Comparison of ENCODE assay signal across 1 cellular context in the genomic region with DNA sequence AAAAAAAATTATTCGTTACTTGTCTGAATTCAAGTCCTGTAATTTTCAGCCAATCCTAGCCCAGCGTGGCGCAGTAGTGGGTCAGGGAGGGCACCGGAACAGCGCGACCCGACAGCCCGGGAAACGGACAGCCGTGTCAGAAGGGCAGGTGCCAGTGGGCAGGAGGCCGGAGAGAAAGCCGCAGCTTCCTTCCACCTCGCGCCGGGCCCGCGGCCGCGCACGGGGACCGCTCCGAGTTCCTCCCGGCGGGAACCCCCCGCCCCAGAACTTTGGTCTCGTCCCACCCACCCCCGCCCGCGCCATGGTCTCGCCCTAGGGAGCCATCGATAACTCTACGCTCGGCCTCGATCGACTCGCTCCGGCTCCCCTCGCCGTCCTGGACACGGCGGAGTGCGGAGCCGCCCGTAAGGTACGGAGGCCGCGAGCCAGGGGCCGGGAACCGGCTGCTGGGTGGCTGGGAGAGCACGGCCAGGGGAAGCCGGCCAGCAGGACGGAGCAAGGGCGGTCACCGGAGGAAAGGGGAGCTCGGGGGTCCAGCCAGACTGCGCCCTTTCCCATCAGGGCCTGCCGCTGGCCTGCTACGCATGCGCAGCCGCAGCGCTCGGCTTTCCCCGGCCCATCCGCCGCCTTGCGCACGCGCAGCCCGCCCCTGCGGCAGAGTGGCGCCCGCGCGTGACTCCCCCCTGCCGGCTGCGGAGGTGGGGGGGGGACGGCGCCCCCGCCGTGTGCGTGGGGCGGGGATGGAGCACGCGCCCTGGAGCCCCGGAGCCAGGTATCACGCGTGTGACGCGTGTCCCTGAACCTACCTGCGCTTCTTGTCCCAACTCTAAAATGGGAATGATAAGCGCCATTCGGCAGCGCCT.
TF ChIP-seq lines count a peak whose summit lies in the region.

A gene with protein sequence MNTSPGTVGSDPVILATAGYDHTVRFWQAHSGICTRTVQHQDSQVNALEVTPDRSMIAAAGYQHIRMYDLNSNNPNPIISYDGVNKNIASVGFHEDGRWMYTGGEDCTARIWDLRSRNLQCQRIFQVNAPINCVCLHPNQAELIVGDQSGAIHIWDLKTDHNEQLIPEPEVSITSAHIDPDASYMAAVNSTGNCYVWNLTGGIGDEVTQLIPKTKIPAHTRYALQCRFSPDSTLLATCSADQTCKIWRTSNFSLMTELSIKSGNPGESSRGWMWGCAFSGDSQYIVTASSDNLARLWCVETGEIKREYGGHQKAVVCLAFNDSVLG (plus strand): TSS at position 351 of the 863 bp plus-strand sequence. CDS start 632 bp downstream, outside the sequence.

TF ChIP-seq in K562, 482 proteins besides CTCF, POLR2A, EP300 and RAD21 (continued from another document and continues in another):
- TF ChIP-seq, protein P1, sequence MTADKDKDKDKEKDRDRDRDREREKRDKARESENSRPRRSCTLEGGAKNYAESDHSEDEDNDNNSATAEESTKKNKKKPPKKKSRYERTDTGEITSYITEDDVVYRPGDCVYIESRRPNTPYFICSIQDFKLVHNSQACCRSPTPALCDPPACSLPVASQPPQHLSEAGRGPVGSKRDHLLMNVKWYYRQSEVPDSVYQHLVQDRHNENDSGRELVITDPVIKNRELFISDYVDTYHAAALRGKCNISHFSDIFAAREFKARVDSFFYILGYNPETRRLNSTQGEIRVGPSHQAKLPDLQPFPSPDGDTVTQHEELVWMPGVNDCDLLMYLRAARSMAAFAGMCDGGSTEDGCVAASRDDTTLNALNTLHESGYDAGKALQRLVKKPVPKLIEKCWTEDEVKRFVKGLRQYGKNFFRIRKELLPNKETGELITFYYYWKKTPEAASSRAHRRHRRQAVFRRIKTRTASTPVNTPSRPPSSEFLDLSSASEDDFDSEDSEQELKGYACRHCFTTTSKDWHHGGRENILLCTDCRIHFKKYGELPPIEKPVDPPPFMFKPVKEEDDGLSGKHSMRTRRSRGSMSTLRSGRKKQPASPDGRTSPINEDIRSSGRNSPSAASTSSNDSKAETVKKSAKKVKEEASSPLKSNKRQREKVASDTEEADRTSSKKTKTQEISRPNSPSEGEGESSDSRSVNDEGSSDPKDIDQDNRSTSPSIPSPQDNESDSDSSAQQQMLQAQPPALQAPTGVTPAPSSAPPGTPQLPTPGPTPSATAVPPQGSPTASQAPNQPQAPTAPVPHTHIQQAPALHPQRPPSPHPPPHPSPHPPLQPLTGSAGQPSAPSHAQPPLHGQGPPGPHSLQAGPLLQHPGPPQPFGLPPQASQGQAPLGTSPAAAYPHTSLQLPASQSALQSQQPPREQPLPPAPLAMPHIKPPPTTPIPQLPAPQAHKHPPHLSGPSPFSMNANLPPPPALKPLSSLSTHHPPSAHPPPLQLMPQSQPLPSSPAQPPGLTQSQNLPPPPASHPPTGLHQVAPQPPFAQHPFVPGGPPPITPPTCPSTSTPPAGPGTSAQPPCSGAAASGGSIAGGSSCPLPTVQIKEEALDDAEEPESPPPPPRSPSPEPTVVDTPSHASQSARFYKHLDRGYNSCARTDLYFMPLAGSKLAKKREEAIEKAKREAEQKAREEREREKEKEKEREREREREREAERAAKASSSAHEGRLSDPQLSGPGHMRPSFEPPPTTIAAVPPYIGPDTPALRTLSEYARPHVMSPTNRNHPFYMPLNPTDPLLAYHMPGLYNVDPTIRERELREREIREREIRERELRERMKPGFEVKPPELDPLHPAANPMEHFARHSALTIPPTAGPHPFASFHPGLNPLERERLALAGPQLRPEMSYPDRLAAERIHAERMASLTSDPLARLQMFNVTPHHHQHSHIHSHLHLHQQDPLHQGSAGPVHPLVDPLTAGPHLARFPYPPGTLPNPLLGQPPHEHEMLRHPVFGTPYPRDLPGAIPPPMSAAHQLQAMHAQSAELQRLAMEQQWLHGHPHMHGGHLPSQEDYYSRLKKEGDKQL (CRISPR knock-in tag; IDR thresholded peaks at IDR 0.05; ENCODE audit: borderline replicate concordance), result no peak; the same call in 1 of the 2 replicates
- TF ChIP-seq REST (CRISPR knock-in tag; IDR thresholded peaks at IDR 0.05; ENCODE audit: low read depth) (peak; percentile 84; the same call in 1 of the 2 replicates), ETV1 (tag; conservative IDR thresholded peaks at IDR 0.05; ENCODE audit: low read depth) (peak; percentile 55), EZH2 (IDR thresholded peaks at IDR 0.05; ENCODE audit: borderline replicate concordance, low read depth, low read length) (no peak), ZBTB1 (CRISPR knock-in tag; IDR thresholded peaks at IDR 0.05; ENCODE audit: borderline replicate concordance, low read depth) (peak; percentile 70; the same call in 1 of the 2 replicates), PREB (CRISPR knock-in tag; IDR thresholded peaks at IDR 0.05) (no peak), ZNF408 (CRISPR knock-in tag; IDR thresholded peaks at IDR 0.05; ENCODE audit: low read depth) (no peak), HMG20B (CRISPR knock-in tag; IDR thresholded peaks at IDR 0.05) (no peak), ZNF41 (CRISPR knock-in tag; conservative IDR thresholded peaks at IDR 0.05) (no peak), ZNF174 (CRISPR knock-in tag; IDR thresholded peaks at IDR 0.05) (no peak), EP400 (IDR thresholded peaks at IDR 0.05) (peak; percentile 92), ERF (CRISPR knock-in tag; IDR thresholded peaks at IDR 0.05) (peak; percentile 93), DNMT1 (IDR thresholded peaks at IDR 0.05) (no peak), ZEB2 (IDR thresholded peaks at IDR 0.05) (no peak), HMG20A (CRISPR knock-in tag; conservative IDR thresholded peaks at IDR 0.05) (no peak), RHOXF2B (CRISPR knock-in tag; conservative IDR thresholded peaks at IDR 0.05) (no peak), ZNF592 (IDR thresholded peaks at IDR 0.05) (no peak; the same call in 1 of the 2 replicates), CHD2 (IDR thresholded peaks at IDR 0.05; ENCODE audit: low read depth, low read length) (peak; percentile 21; the same call in 1 of the 2 replicates), KAT7 (CRISPR knock-in tag; IDR thresholded peaks at IDR 0.05; ENCODE audit: borderline replicate concordance) (peak; percentile 68; the same call in 1 of the 2 replicates), ZNF764 (CRISPR knock-in tag; IDR thresholded peaks at IDR 0.05; ENCODE audit: low read depth) (no peak), ZNF23 (CRISPR knock-in tag; IDR thresholded peaks at IDR 0.05) (no peak), ZNF830 (CRISPR knock-in tag; IDR thresholded peaks at IDR 0.05) (no peak), CREB5 (CRISPR knock-in tag; IDR thresholded peaks at IDR 0.05) (no peak), DLX4 (CRISPR knock-in tag; IDR thresholded peaks at IDR 0.05) (no peak), PTTG1 (tag; IDR thresholded peaks at IDR 0.05; ENCODE audit: low read depth) (no peak), NCOA1 (IDR thresholded peaks at IDR 0.05; ENCODE audit: low read depth) (no peak)
- TF ChIP-seq, protein P2, sequence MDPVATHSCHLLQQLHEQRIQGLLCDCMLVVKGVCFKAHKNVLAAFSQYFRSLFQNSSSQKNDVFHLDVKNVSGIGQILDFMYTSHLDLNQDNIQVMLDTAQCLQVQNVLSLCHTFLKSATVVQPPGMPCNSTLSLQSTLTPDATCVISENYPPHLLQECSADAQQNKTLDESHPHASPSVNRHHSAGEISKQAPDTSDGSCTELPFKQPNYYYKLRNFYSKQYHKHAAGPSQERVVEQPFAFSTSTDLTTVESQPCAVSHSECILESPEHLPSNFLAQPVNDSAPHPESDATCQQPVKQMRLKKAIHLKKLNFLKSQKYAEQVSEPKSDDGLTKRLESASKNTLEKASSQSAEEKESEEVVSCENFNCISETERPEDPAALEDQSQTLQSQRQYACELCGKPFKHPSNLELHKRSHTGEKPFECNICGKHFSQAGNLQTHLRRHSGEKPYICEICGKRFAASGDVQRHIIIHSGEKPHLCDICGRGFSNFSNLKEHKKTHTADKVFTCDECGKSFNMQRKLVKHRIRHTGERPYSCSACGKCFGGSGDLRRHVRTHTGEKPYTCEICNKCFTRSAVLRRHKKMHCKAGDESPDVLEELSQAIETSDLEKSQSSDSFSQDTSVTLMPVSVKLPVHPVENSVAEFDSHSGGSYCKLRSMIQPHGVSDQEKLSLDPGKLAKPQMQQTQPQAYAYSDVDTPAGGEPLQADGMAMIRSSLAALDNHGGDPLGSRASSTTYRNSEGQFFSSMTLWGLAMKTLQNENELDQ (CRISPR knock-in tag; IDR thresholded peaks at IDR 0.05; ENCODE audit: borderline replicate concordance), result peak; percentile 75; the same call in 1 of the 2 replicates
- TF ChIP-seq, protein P3, sequence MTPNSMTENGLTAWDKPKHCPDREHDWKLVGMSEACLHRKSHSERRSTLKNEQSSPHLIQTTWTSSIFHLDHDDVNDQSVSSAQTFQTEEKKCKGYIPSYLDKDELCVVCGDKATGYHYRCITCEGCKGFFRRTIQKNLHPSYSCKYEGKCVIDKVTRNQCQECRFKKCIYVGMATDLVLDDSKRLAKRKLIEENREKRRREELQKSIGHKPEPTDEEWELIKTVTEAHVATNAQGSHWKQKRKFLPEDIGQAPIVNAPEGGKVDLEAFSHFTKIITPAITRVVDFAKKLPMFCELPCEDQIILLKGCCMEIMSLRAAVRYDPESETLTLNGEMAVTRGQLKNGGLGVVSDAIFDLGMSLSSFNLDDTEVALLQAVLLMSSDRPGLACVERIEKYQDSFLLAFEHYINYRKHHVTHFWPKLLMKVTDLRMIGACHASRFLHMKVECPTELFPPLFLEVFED (CRISPR knock-in tag; conservative IDR thresholded peaks at IDR 0.05), result no peak
- TF ChIP-seq, protein P4, sequence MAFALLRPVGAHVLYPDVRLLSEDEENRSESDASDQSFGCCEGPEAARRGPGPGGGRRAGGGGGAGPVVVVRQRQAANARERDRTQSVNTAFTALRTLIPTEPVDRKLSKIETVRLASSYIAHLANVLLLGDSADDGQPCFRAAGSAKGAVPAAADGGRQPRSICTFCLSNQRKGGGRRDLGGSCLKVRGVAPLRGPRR (CRISPR knock-in tag; IDR thresholded peaks at IDR 0.05), result no peak
